In the genomic region with DNA sequence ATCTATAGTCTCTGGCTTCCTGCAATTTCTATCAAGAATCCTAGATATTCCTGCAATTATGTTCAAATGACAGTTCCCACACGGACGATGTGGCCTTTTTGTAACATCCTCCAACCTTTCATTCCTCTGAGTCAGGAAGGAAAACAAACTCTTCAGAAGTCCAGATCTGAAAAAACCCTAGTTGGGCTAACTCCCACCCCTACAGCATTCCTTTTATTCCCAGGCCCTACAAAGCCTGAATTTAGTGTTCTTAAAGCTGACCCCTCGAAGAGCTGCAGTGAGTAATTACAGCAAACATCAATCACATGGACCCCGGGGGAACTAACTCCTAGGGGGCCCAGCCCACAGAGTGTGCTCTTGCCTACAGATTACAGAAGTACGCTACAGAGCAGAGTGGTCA, we compare ENCODE assay signal across 16 cellular contexts.
A peak's percentile ranks its signal among the peaks of the same experiment; 100 is the strongest.
DNase-seq lines count a peak whose midpoint lies in the region; ATAC-seq, FAIRE-seq and TF ChIP-seq lines count a peak whose summit lies in the region.
"Had no signal": no experiment of that assay in that cellular context is flagged by ENCODE, and none has a peak within 500 bp of the region (broad histone marks: within the 10 kb centered on the region; RNA-seq: fewer than 3 reads in every experiment).

No MANE protein-coding gene starts in this region.

- no peak overlapping the region for H3K9ac ChIP-seq in HepG2 (ENCODE audit: insufficient read depth, low read depth, low read length)
- H3K9ac ChIP-seq: KMS-11 had no signal

- CTCF ChIA-PET in HepG2 (lab: Yijun Ruan, JAX; ENCODE audit: low intra/inter-chr PET ratio, low total read pairs) = no interaction called here
- CTCF ChIA-PET in activated CD8-positive, alpha-beta T cell treated with anti-CD3 and anti-CD28 coated beads, Interleukin-2, amount 10 ng/mL, durations not matched to agents 7 days and 5 days (lab: Charles Lee) = interaction anchor here (0.8 kb wide), 1 partner anchor 64 kb away, joined by 3 read pairs; no protein-coding TSS in a partner anchor

- no peaks in the 10 kb centered on the region for H3K79me2 ChIP-seq in HepG2 (ENCODE audit: insufficient read depth, low read length)

- no peak for FAIRE-seq in HepG2 (lab: Jason Lieb, UNC)
- FAIRE-seq: D721Med had no signal

- no peak for TF ChIP-seq CTCF in HepG2 (CRISPR knock-in tag; IDR thresholded peaks at IDR 0.05)
- no peak for TF ChIP-seq CTCF in right lobe of liver (IDR thresholded peaks at IDR 0.05)
- no peak for TF ChIP-seq CTCF in type B pancreatic cell (conservative IDR thresholded peaks at IDR 0.05)
- no peak for TF ChIP-seq CTCF in HFFc6 (IDR thresholded peaks at IDR 0.05)
- TF ChIP-seq CTCF in GM20000 (IDR thresholded peaks at IDR 0.05; ENCODE audit: extremely low read depth, missing control alignments) = no peak

- H3K4me3 Mint-ChIP-seq in activated CD8-positive, alpha-beta T cell treated with anti-CD3 and anti-CD28 coated beads, Interleukin-2, amount 10 ng/mL, durations not matched to agents 7 days and 5 days = no peak overlapping the region
- H3K4me3 Mint-ChIP-seq in type B pancreatic cell (no peak overlapping the region), HFFc6 (no peak overlapping the region)

- 71% methylated on average over 5 of the region's 5 CpGs for WGBS in HepG2 (ENCODE audit: low lambda C conversion rate)
- WGBS in right lobe of liver (ENCODE audit: insufficient coverage, low coverage, low lambda C conversion rate, missing lambda C conversion rate) = 77% methylated on average over 5 of the region's 5 CpGs

- no peaks in the 10 kb centered on the region for H3K27me3 ChIP-seq in HepG2 (ENCODE audit: control insufficient read depth in 1 of 2, insufficient read depth in 2 of 2, low read length in 2 of 2)
- H3K27me3 ChIP-seq in right lobe of liver = no peaks in the 10 kb centered on the region
- H3K27me3 ChIP-seq: adrenal gland had no signal

- peaks cover 39% of the 10 kb centered on the region for H3K4me1 Mint-ChIP-seq in activated CD8-positive, alpha-beta T cell treated with anti-CD3 and anti-CD28 coated beads, Interleukin-2, amount 10 ng/mL, durations not matched to agents 7 days and 5 days (ENCODE audit: low read depth)
- H3K4me1 Mint-ChIP-seq in type B pancreatic cell (ENCODE audit: unreplicated experiment) (peaks cover 19% of the 10 kb centered on the region), HFFc6 (ENCODE audit: low read depth) (no peaks in the 10 kb centered on the region)

- TF ChIP-seq POLR2A in HepG2 (IDR thresholded peaks at IDR 0.05; ENCODE audit: insufficient read depth in 1 of 2, low read depth in 2 of 2, low read length in 2 of 2) (no peak), right lobe of liver (IDR thresholded peaks at IDR 0.05) (no peak)

- in situ Hi-C loops in HepG2 (cut with HindIII; ENCODE audit: extremely low pct_ligation_motif_present, low pct_unique_long_range_greater_than_20kb) = no loop called here

- TF ChIP-seq EP300 in HepG2 (IDR thresholded peaks at IDR 0.05; ENCODE audit: low read depth in 2 of 2, low read length in 2 of 2) (no peak), HepG2 (CRISPR knock-in tag; IDR thresholded peaks at IDR 0.05; ENCODE audit: borderline replicate concordance) (no peak)

- peak overlapping the region; percentile 57 for H3K27ac Mint-ChIP-seq in activated CD8-positive, alpha-beta T cell treated with anti-CD3 and anti-CD28 coated beads, Interleukin-2, amount 10 ng/mL, durations not matched to agents 7 days and 5 days
- H3K27ac Mint-ChIP-seq in type B pancreatic cell = peak overlapping the region; percentile 20
- H3K27ac Mint-ChIP-seq in HFFc6 = no peak overlapping the region

- no peaks in the 10 kb centered on the region for H4K20me1 ChIP-seq in HepG2 (ENCODE audit: insufficient read depth, low read length)

- peaks cover 8 to 20% of the 10 kb centered on the region in 2 experiments for H3K36me3 ChIP-seq in HepG2 (replicated peaks in 1 of 2; ENCODE audit: control insufficient read depth in 1 of 2, insufficient read depth in 2 of 2, low read length in 2 of 2)
- H3K36me3 ChIP-seq in right lobe of liver = peaks cover 0 to 29% (median 10%) of the 10 kb centered on the region in 4 donors

- TF ChIP-seq RAD21 in HepG2 (CRISPR knock-in tag; IDR thresholded peaks at IDR 0.05) = no peak

- no peaks in the 10 kb centered on the region for H3K9me3 ChIP-seq in HepG2 (ENCODE audit: low read length)
- H3K9me3 ChIP-seq in right lobe of liver = no peaks in the 10 kb centered on the region
- H3K9me3 ChIP-seq: adrenal gland had no signal

- peaks cover 51% of the 10 kb centered on the region for H3K4me1 ChIP-seq in HepG2 (ENCODE audit: insufficient read depth, low read length)
- H3K4me1 ChIP-seq in right lobe of liver = peaks cover 0 to 9% (median 0%) of the 10 kb centered on the region in 4 donors
- H3K4me1 ChIP-seq: adrenal gland had no signal

- H2AFZ ChIP-seq in HepG2 (ENCODE audit: low read length) = no peak overlapping the region

- no peaks in the 10 kb centered on the region for H3K27me3 Mint-ChIP-seq in activated CD8-positive, alpha-beta T cell treated with anti-CD3 and anti-CD28 coated beads, Interleukin-2, amount 10 ng/mL, durations not matched to agents 7 days and 5 days (ENCODE audit: low read depth)
- H3K27me3 Mint-ChIP-seq in type B pancreatic cell (no peaks in the 10 kb centered on the region), HFFc6 (ENCODE audit: insufficient read depth) (no peaks in the 10 kb centered on the region)

- intact Hi-C loops in HepG2 (cut with micrococcal nuclease; ENCODE audit: unreplicated experiment) (no loop called here), right lobe of liver (cut with DNase I) (no loop called here)

- DNase-seq in HepG2 (ENCODE audit: low spot score) = peak; percentile 40
- no peak for DNase-seq in right lobe of liver
- DNase-seq in activated CD8-positive, alpha-beta T cell treated with anti-CD3 and anti-CD28 coated beads, Interleukin-2, amount 10 ng/mL, durations not matched to agents 7 days and 5 days = no peak
- peak; percentile 84 for DNase-seq in left kidney (ENCODE audit: low read depth, low spot score)
- no peak for DNase-seq in type B pancreatic cell (ENCODE audit: extremely low spot score, unreplicated experiment)
- no peak for DNase-seq in HFFc6
- no peak for DNase-seq in GM20000 (ENCODE audit: low spot score)
- DNase-seq: activated CD4-positive, CD25-positive, alpha-beta regulatory T cell treated with anti-CD3 and anti-CD28 coated beads, Interleukin-2, amount 50 U/mL, for 72 hours; cortex of kidney; hypothalamus; NCI-H1417; T-helper 2 cell had no signal

- H3K4me3 ChIP-seq in HepG2 (replicated peaks in 1 of 3; ENCODE audit: insufficient read depth in 1 of 3, low read depth in 2 of 3, low read length in 3 of 3) (no peak overlapping the region), right lobe of liver (no peak overlapping the region)
- H3K4me3 ChIP-seq: adrenal gland had no signal

- H3K9me3 Mint-ChIP-seq in activated CD8-positive, alpha-beta T cell treated with anti-CD3 and anti-CD28 coated beads, Interleukin-2, amount 10 ng/mL, durations not matched to agents 7 days and 5 days (ENCODE audit: insufficient read depth) = no peaks in the 10 kb centered on the region
- H3K9me3 Mint-ChIP-seq in type B pancreatic cell (no peaks in the 10 kb centered on the region), HFFc6 (no peaks in the 10 kb centered on the region)

- POLR2A ChIA-PET in HepG2 (lab: Yijun Ruan, JAX) = no interaction called here
- POLR2A ChIA-PET in activated CD8-positive, alpha-beta T cell treated with anti-CD3 and anti-CD28 coated beads, Interleukin-2, amount 10 ng/mL, durations not matched to agents 7 days and 5 days (lab: Charles Lee) = no interaction called here

- peaks cover 70% of the 10 kb centered on the region for H3K36me3 Mint-ChIP-seq in activated CD8-positive, alpha-beta T cell treated with anti-CD3 and anti-CD28 coated beads, Interleukin-2, amount 10 ng/mL, durations not matched to agents 7 days and 5 days (ENCODE audit: low read depth)
- H3K36me3 Mint-ChIP-seq in type B pancreatic cell = peaks cover 40% of the 10 kb centered on the region
- peaks cover under 1% of the 10 kb centered on the region for H3K36me3 Mint-ChIP-seq in HFFc6 (ENCODE audit: low read depth)

- H3K27ac ChIP-seq in HepG2 (ENCODE audit: extremely low read length, insufficient read depth, low read length) = no peak overlapping the region
- no peak overlapping the region for H3K27ac ChIP-seq in right lobe of liver
- H3K27ac ChIP-seq: KMS-11 had no signal

- no peak for ATAC-seq in HepG2
- ATAC-seq in right lobe of liver = no peak
- no peak for ATAC-seq in activated CD8-positive, alpha-beta T cell treated with anti-CD3 and anti-CD28 coated beads, Interleukin-2, amount 10 ng/mL, durations not matched to agents 7 days and 5 days
- ATAC-seq in GM21381 (IDR thresholded peaks at IDR 0.05; ENCODE audit: unreplicated experiment) = no peak

- H3K4me2 ChIP-seq in HepG2 (ENCODE audit: low read depth, low read length) = no peak overlapping the region
- H3K4me2 ChIP-seq: KMS-11 had no signal

- BruUV-seq in HepG2 (replicated peaks; lab: Mats Ljungman, UMichigan) = no TSS peak

TF ChIP-seq in HepG2, 621 proteins besides CTCF, POLR2A, EP300 and RAD21 (continues in another document):
- TF ChIP-seq ZNF205 (CRISPR knock-in tag; IDR thresholded peaks at IDR 0.05) = no peak
- TF ChIP-seq, protein P1, sequence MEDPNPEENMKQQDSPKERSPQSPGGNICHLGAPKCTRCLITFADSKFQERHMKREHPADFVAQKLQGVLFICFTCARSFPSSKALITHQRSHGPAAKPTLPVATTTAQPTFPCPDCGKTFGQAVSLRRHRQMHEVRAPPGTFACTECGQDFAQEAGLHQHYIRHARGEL (CRISPR knock-in tag; IDR thresholded peaks at IDR 0.05) = no peak
- TF ChIP-seq, protein P2, sequence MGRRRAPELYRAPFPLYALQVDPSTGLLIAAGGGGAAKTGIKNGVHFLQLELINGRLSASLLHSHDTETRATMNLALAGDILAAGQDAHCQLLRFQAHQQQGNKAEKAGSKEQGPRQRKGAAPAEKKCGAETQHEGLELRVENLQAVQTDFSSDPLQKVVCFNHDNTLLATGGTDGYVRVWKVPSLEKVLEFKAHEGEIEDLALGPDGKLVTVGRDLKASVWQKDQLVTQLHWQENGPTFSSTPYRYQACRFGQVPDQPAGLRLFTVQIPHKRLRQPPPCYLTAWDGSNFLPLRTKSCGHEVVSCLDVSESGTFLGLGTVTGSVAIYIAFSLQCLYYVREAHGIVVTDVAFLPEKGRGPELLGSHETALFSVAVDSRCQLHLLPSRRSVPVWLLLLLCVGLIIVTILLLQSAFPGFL (CRISPR knock-in tag; IDR thresholded peaks at IDR 0.05) = no peak

Comparison
In these comparisons a context has a peak if more than half of its experiments do, and no peak if none do; other contexts are left out.
1. DNase-seq: peak in HepG2 (single experiment) and left kidney (single experiment); none in right lobe of liver (0 of 3), activated CD8-positive, alpha-beta T cell treated with anti-CD3 and anti-CD28 coated beads, Interleukin-2, amount 10 ng/mL, durations not matched to agents 7 days and 5 days (single experiment), type B pancreatic cell (single experiment), HFFc6 (single experiment) and GM20000 (single experiment).